13 cellular contexts compared by ENCODE assay signal in the genomic region with DNA sequence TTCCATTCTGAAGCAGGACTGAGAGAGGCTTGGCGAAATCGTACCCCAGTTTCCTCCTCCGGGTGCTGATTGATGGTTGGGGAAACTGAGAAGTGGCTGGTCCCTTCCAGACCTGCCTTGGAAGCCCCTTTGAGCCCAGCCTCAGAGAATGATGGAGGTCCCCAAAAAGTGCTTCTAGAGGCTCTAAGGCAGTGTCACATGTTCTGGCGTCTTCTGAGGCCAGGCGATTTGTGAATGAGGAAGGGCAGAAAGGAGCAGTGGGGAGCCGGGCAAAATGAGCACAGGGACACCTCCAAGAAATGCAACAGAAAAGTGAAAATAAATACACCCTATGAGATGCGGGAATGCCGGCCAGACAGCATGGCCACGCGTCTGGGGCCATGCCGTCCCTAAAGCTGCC. TPM values are rescaled to one million over a fixed set of nuclear protein-coding genes. Genes with fewer than 3 reads are reported as not detected.
DNase-seq lines count a peak whose midpoint lies in the region; ATAC-seq, FAIRE-seq and TF ChIP-seq lines count a peak whose summit lies in the region.
"Had no signal": no experiment of that assay in that cellular context is flagged by ENCODE, and none has a peak within 500 bp of the region (broad histone marks: within the 10 kb centered on the region; RNA-seq: fewer than 3 reads in every experiment).

No MANE protein-coding gene starts in this region.

- peak overlapping the region; percentile 27 for H2AK5ac ChIP-seq in mesenchymal stem cell (ENCODE audit: low read length, severe bottlenecking)

- H3K18ac ChIP-seq in mesenchymal stem cell (ENCODE audit: low read depth in 1 of 2, low read length in 2 of 2) = no peak overlapping the region

- H3K27ac Mint-ChIP-seq in Calu3 (ENCODE audit: unreplicated experiment) = peak overlapping the region; percentile 98
- peak overlapping the region; percentile 93 for H3K27ac Mint-ChIP-seq in activated CD8-positive, alpha-beta T cell treated with anti-CD3 and anti-CD28 coated beads for 36 hours

- H3K79me2 ChIP-seq in ACC112 (ENCODE audit: control insufficient read depth, insufficient read depth, low read length, unreplicated experiment) = peaks cover 28% of the 10 kb centered on the region

- H3K9me3 Mint-ChIP-seq in Calu3 (ENCODE audit: low read depth, unreplicated experiment) = no peaks in the 10 kb centered on the region
- H3K9me3 Mint-ChIP-seq in activated CD8-positive, alpha-beta T cell treated with anti-CD3 and anti-CD28 coated beads for 36 hours = no peaks in the 10 kb centered on the region

- H2BK5ac ChIP-seq in mesenchymal stem cell (ENCODE audit: low read depth, low read length, poor library complexity, severe bottlenecking) = peak overlapping the region; percentile 92

- H3K23ac ChIP-seq in mesenchymal stem cell (ENCODE audit: low read length in 2 of 2) = no peak overlapping the region

- peaks cover 80% of the 10 kb centered on the region for H3K4me1 ChIP-seq in ACC112 (ENCODE audit: control insufficient read depth, insufficient read depth, low read length, unreplicated experiment)
- peaks cover 77% of the 10 kb centered on the region for H3K4me1 ChIP-seq in mesenchymal stem cell (ENCODE audit: control insufficient read depth, insufficient read depth, low read depth, low read length)
- peaks cover 0 to 9% of the 10 kb centered on the region in 2 donors for H3K4me1 ChIP-seq in small intestine (ENCODE audit: control insufficient read depth in 2 of 2, insufficient read depth in 1 of 2, low read depth in 1 of 2, low read length in 1 of 2)
- H3K4me1 ChIP-seq: prostate gland had no signal

- no peak for ATAC-seq in activated CD8-positive, alpha-beta T cell treated with anti-CD3 and anti-CD28 coated beads for 36 hours
- no peak for ATAC-seq in GM21367 (IDR thresholded peaks at IDR 0.05; ENCODE audit: unreplicated experiment)

- H3K9me3 ChIP-seq in mesenchymal stem cell (ENCODE audit: control insufficient read depth, low read length) (no peaks in the 10 kb centered on the region), small intestine (ENCODE audit: control insufficient read depth, low read depth) (no peaks in the 10 kb centered on the region)
- H3K9me3 ChIP-seq: prostate gland, stomach had no signal

- no peaks in the 10 kb centered on the region; the same call in 1 of the 2 replicates for H3K36me3 ChIP-seq in ACC112 (ENCODE audit: insufficient read depth, low read length)
- H3K36me3 ChIP-seq in mesenchymal stem cell (ENCODE audit: control insufficient read depth in 1 of 2, insufficient read depth in 2 of 2, low read depth in 1 of 2, low read length in 2 of 2) = peaks cover 16 to 26% of the 10 kb centered on the region in 2 experiments
- H3K36me3 ChIP-seq in small intestine (ENCODE audit: control insufficient read depth in 2 of 2, insufficient read depth in 2 of 2, low read length in 2 of 2) = no peaks in the 10 kb centered on the region
- H3K36me3 ChIP-seq: prostate gland, stomach had no signal

- no TSS peak for BruUV-seq in Calu3 (replicated peaks; lab: Mats Ljungman, UMichigan)

- no peak for FAIRE-seq in small intestine (lab: Jason Lieb, UNC)

- no peak for DNase-seq in Calu3
- no peak for DNase-seq in activated CD8-positive, alpha-beta T cell treated with anti-CD3 and anti-CD28 coated beads for 36 hours
- DNase-seq in mesenchymal stem cell = no peak
- no peak for DNase-seq in D341Med (ENCODE audit: low spot score)
- no peak for DNase-seq in small intestine
- DNase-seq: activated CD4-positive, CD25-positive, alpha-beta regulatory T cell; NCI-H1436; NCI-H526 treated with DMSO at 0.1 percent for 48 hours; SIG-M5; stomach had no signal

- H3K27me3 Mint-ChIP-seq in Calu3 (ENCODE audit: unreplicated experiment) = no peaks in the 10 kb centered on the region
- H3K27me3 Mint-ChIP-seq in activated CD8-positive, alpha-beta T cell treated with anti-CD3 and anti-CD28 coated beads for 36 hours = peaks cover 1% of the 10 kb centered on the region

- 86% methylated on average over 9 of the region's 11 CpGs for WGBS in mesenchymal stem cell
- WGBS in small intestine, 3 donors = 21 to 60% (median 46%) methylated on average over 11 of the region's 11 CpGs

- H3K4me1 Mint-ChIP-seq in Calu3 (ENCODE audit: low read depth, unreplicated experiment) = peaks cover 83% of the 10 kb centered on the region
- H3K4me1 Mint-ChIP-seq in activated CD8-positive, alpha-beta T cell treated with anti-CD3 and anti-CD28 coated beads for 36 hours (ENCODE audit: low read depth) = peaks cover 75% of the 10 kb centered on the region

- POLR2A ChIA-PET in activated CD8-positive, alpha-beta T cell treated with anti-CD3 and anti-CD28 coated beads for 36 hours (lab: Charles Lee) = no interaction called here

- TF ChIP-seq CTCF in Calu3 (IDR thresholded peaks at IDR 0.05; ENCODE audit: unreplicated experiment) = no peak
- no peak for TF ChIP-seq CTCF in activated CD8-positive, alpha-beta T cell treated with anti-CD3 and anti-CD28 coated beads for 36 hours (IDR thresholded peaks at IDR 0.05)

- H3K36me3 Mint-ChIP-seq in Calu3 (ENCODE audit: insufficient read depth, unreplicated experiment) = peaks cover 100% of the 10 kb centered on the region
- H3K36me3 Mint-ChIP-seq in activated CD8-positive, alpha-beta T cell treated with anti-CD3 and anti-CD28 coated beads for 36 hours (ENCODE audit: low read depth) = peaks cover 40% of the 10 kb centered on the region

- H3K27ac ChIP-seq in ACC112 (ENCODE audit: low read depth, low read length) (peak overlapping the region; percentile 89), mesenchymal stem cell (ENCODE audit: low read length, poor library complexity, severe bottlenecking) (peak overlapping the region; percentile 98), small intestine (ENCODE audit: low read depth in 1 of 2, low read length in 1 of 2) (peak overlapping the region in 1 of 2 donors; percentile 88)
- H3K27ac ChIP-seq: prostate gland had no signal

- no peak overlapping the region for H2BK15ac ChIP-seq in mesenchymal stem cell (ENCODE audit: low read depth, poor library complexity, severe bottlenecking)

- no peaks in the 10 kb centered on the region for H3K27me3 ChIP-seq in ACC112 (ENCODE audit: insufficient read depth, low read length)
- no peaks in the 10 kb centered on the region for H3K27me3 ChIP-seq in mesenchymal stem cell (ENCODE audit: control insufficient read depth in 1 of 2, insufficient read depth in 1 of 2, low read length in 2 of 2)
- H3K27me3 ChIP-seq in small intestine (ENCODE audit: control insufficient read depth in 2 of 2, insufficient read depth in 2 of 2, low read length in 2 of 2) = no peaks in the 10 kb centered on the region

- peak overlapping the region; percentile 78 for H3K4me3 Mint-ChIP-seq in Calu3 (ENCODE audit: low read depth, unreplicated experiment)
- H3K4me3 Mint-ChIP-seq in activated CD8-positive, alpha-beta T cell treated with anti-CD3 and anti-CD28 coated beads for 36 hours = peak overlapping the region; percentile 97

- no peak overlapping the region for H2BK120ac ChIP-seq in mesenchymal stem cell (ENCODE audit: low read depth, low read length)

- peak overlapping the region; percentile 92 for H3K9ac ChIP-seq in mesenchymal stem cell (ENCODE audit: low read length)

- H3K14ac ChIP-seq in mesenchymal stem cell (ENCODE audit: low read length in 2 of 2) = no peak overlapping the region

- no peak overlapping the region for H4K91ac ChIP-seq in mesenchymal stem cell (ENCODE audit: low read length)

- peak overlapping the region; percentile 91 for H3K4me3 ChIP-seq in ACC112 (ENCODE audit: low read depth, low read length)
- H3K4me3 ChIP-seq in mesenchymal stem cell (ENCODE audit: insufficient read depth in 1 of 2, low read depth in 1 of 2, low read length in 2 of 2) = peak overlapping the region in 1 of 2 experiments; percentile 86
- H3K4me3 ChIP-seq in small intestine (ENCODE audit: low read depth in 1 of 2, low read length in 2 of 2) = peak overlapping the region in 1 of 2 donors; percentile 39
- H3K4me3 ChIP-seq: prostate gland had no signal

- CTCF ChIA-PET in Calu3 (lab: Charles Lee) = no interaction called here
- CTCF ChIA-PET in activated CD8-positive, alpha-beta T cell treated with anti-CD3 and anti-CD28 coated beads for 36 hours (lab: Charles Lee) = interaction anchor here (1.6 kb wide), 1 partner anchor 139 kb away, joined by 5 read pairs; no protein-coding TSS in a partner anchor

- no peak overlapping the region for H3K4ac ChIP-seq in mesenchymal stem cell (ENCODE audit: low read depth in 1 of 2, low read length in 2 of 2)

- H2AFZ ChIP-seq in ACC112 (ENCODE audit: low read length, unreplicated experiment) (no peak overlapping the region), mesenchymal stem cell (ENCODE audit: low read depth, low read length) (no peak overlapping the region)

- H2BK12ac ChIP-seq in mesenchymal stem cell (ENCODE audit: low read length in 2 of 2) = no peak overlapping the region

- H3K79me1 ChIP-seq in mesenchymal stem cell (replicated peaks; ENCODE audit: low read length, poor library complexity, severe bottlenecking) = no peaks in the 10 kb centered on the region

- H3K4me2 ChIP-seq in mesenchymal stem cell (ENCODE audit: low read length, poor library complexity, severe bottlenecking) = peak overlapping the region; percentile 69

- no peak overlapping the region for H4K8ac ChIP-seq in mesenchymal stem cell (ENCODE audit: low read length)

- intact Hi-C loops in Calu3 (cut with micrococcal nuclease; ENCODE audit: unreplicated experiment) = no loop called here
- intact Hi-C loops in activated CD8-positive, alpha-beta T cell treated with anti-CD3 and anti-CD28 coated beads for 36 hours (cut with micrococcal nuclease) = loop anchor here (5.0 kb wide), 1 partner anchor 70 kb away; no protein-coding TSS in a partner anchor

RNA-seq across cellular contexts. Expression of gene LIF, which starts 1.0 kb away (rescaled TPM):
- total RNA-seq in Calu3 (2022) = 202 and 260 TPM in 2 replicates
- 100 to 1,000 TPM; 160 to 161 TPM for total RNA-seq in activated CD8-positive, alpha-beta T cell treated with anti-CD3 and anti-CD28 coated beads for 36 hours
- 10.2 TPM for polyA plus RNA-seq in mesenchymal stem cell (2013, experiment 1 of 2)
- polyA plus RNA-seq in mesenchymal stem cell (2013, experiment 2 of 2) = 9.7 TPM
- 1 to 10 TPM; 3.0 to 7.7 (median 4.2) TPM for polyA plus RNA-seq in small intestine

RNA-seq across cellular contexts. Expression of gene OSM, which starts 19.1 kb away (rescaled TPM):
- total RNA-seq in Calu3 (2022) = not detected in 2 replicates
- total RNA-seq in activated CD8-positive, alpha-beta T cell treated with anti-CD3 and anti-CD28 coated beads for 36 hours = 10 to 100 TPM; 44.3 to 45.7 TPM
- not detected for polyA plus RNA-seq in mesenchymal stem cell (2013, experiment 1 of 2)
- polyA plus RNA-seq in mesenchymal stem cell (2013, experiment 2 of 2) = not detected
- polyA plus RNA-seq in small intestine = under 1 TPM in 1 of 3 donors, not detected in 2; 0.55 TPM

RNA-seq across cellular contexts. Expression of gene CASTOR1, which starts 41.7 kb away (rescaled TPM):
- 12.0 and 14.2 TPM in 2 replicates for total RNA-seq in Calu3 (2022)
- total RNA-seq in activated CD8-positive, alpha-beta T cell treated with anti-CD3 and anti-CD28 coated beads for 36 hours = 1 to 10 TPM; 4.2 to 5.1 TPM
- 9.7 TPM for polyA plus RNA-seq in mesenchymal stem cell (2013, experiment 1 of 2)
- 8.7 TPM for polyA plus RNA-seq in mesenchymal stem cell (2013, experiment 2 of 2)
- polyA plus RNA-seq in small intestine = 1 to 10 TPM; 2.0 to 7.0 (median 2.2) TPM

Comparison
In these comparisons a context has a peak if more than half of its experiments do, and no peak if none do; other contexts are left out.
1. RNA of gene OSM, which starts 19.1 kb away (total RNA-seq): 44.3 to 45.7 TPM in activated CD8-positive, alpha-beta T cell treated with anti-CD3 and anti-CD28 coated beads for 36 hours; not detected in Calu3; every median in the first group is over 10 times any median in the second.